Comparison of ENCODE assay signal across 21 cellular contexts in the genomic region with DNA sequence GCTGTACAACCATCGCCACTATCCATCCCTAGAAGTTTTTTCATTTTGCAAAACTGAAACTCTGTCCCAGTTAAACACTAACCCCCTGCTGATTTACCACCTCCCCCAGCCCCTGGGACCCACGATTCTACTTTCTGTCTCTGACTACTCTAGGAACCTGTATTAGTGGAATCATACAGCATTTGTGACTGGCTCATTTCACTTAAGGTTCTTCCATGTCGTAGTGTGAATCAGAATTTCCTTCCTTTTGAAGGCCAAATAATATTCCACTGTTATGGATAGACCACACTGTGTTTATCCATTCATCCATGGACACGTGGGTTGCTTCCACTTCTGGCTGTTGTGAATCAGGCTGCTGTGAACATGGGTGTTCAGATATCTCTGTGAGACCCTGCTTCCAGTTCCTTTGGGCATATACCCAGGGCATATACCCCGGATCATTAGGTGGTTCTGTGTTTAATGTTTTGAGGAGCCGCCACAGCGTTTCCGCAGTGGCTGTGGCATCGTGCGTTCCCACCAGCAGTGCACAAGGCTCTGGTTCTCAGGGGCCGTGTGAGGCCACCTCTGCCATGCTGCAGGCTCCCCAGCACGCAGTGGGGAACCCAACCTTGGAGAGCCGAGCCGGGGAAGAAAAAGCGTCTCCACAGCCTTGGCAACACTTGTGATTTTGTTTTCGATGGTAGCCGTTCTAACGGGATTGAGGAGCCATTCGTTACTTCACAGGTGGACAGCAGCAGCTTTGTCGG. TPM values are rescaled to one million over a fixed set of nuclear protein-coding genes. Genes with fewer than 3 reads are reported as not detected.
DNase-seq lines count a peak whose midpoint lies in the region; ATAC-seq and TF ChIP-seq lines count a peak whose summit lies in the region.
"Had no signal": no experiment of that assay in that cellular context is flagged by ENCODE, and none has a peak within 500 bp of the region (broad histone marks: within the 10 kb centered on the region; RNA-seq: fewer than 3 reads in every experiment).

No MANE protein-coding gene starts in this region.

- H3K79me1 ChIP-seq in trophoblast cell (ENCODE audit: low read length), result peaks cover 44% of the 10 kb centered on the region

- H3K4me2 ChIP-seq in trophoblast cell (ENCODE audit: low read length), result no peak overlapping the region

- no peak overlapping the region for H3K23ac ChIP-seq in trophoblast cell (ENCODE audit: low read length)

- H3K4me3 ChIP-seq in trophoblast cell (ENCODE audit: low read depth, low read length), result no peak overlapping the region
- H3K4me3 ChIP-seq: mucosa of descending colon, Peyer's patch, SJCRH30 had no signal

- peak overlapping the region; percentile 70 for H2AK5ac ChIP-seq in trophoblast cell (ENCODE audit: low read length)

- no CpG with 5 or more reads among the region's 20 CpGs for WGBS in trophoblast cell (ENCODE audit: extremely low coverage, insufficient coverage, insufficient read length)

- peak overlapping the region; percentile 8 for H3K27ac ChIP-seq in trophoblast cell (ENCODE audit: low read depth, low read length)
- H3K27ac ChIP-seq: HL-60, SJCRH30 had no signal

- H3K18ac ChIP-seq in trophoblast cell (ENCODE audit: low read length), result peak overlapping the region; percentile 12

- peaks cover 5% of the 10 kb centered on the region for H3K9me3 ChIP-seq in trophoblast cell (ENCODE audit: insufficient read depth, low read depth, low read length)
- H3K9me3 ChIP-seq: mucosa of descending colon, Peyer's patch, SJCRH30 had no signal

- H4K91ac ChIP-seq in trophoblast cell (ENCODE audit: low read depth, low read length), result peak overlapping the region; percentile 76

- no peak for TF ChIP-seq CTCF in natural killer cell (IDR thresholded peaks at IDR 0.05)

- peak overlapping the region in 1 of 2 donors; percentile 41 for H3K27ac Mint-ChIP-seq in natural killer cell treated with Interleukin-12 subunit alpha and Interleukin-12 subunit beta and Interleukin-15 and Interleukin-18, amount 100 ng/mL, for 72 hours
- H3K27ac Mint-ChIP-seq in natural killer cell, result no peak overlapping the region
- H3K27ac Mint-ChIP-seq in activated T-cell treated with anti-CD3 and anti-CD28 coated beads, Interleukin-2, amount 50 U/mL, for 72 hours, result no peak overlapping the region
- H3K27ac Mint-ChIP-seq: endodermal cell, H9 had no signal

- peak overlapping the region; percentile 16 for H3K4me3 Mint-ChIP-seq in natural killer cell treated with Interleukin-12 subunit alpha and Interleukin-12 subunit beta and Interleukin-15 and Interleukin-18, amount 100 ng/mL, for 72 hours
- no peak overlapping the region for H3K4me3 Mint-ChIP-seq in natural killer cell
- H3K4me3 Mint-ChIP-seq in activated T-cell treated with anti-CD3 and anti-CD28 coated beads, Interleukin-2, amount 50 U/mL, for 72 hours, result peak overlapping the region; percentile 13 to 21
- H3K4me3 Mint-ChIP-seq: endodermal cell, H9, neural crest cell had no signal

- no peak for DNase-seq in natural killer cell treated with Interleukin-12 subunit alpha and Interleukin-12 subunit beta and Interleukin-15 and Interleukin-18, amount 100 ng/mL, for 72 hours (ENCODE audit: low spot score)
- no peak for DNase-seq in natural killer cell
- no peak for DNase-seq in activated T-cell treated with anti-CD3 and anti-CD28 coated beads, Interleukin-2, amount 50 U/mL, for 72 hours
- no peak for DNase-seq in trophoblast cell
- no peak for DNase-seq in cerebellar cortex (ENCODE audit: low spot score)
- DNase-seq in posterior vena cava (ENCODE audit: low spot score), result no peak
- DNase-seq: activated CD4-positive, CD25-positive, alpha-beta regulatory T cell treated with anti-CD3 and anti-CD28 coated beads, Interleukin-2, amount 50 U/mL, for 72 hours; CD4-positive, alpha-beta memory T cell; cortex of kidney; endodermal cell; H9; NCI-H1694; NCI-H2171; NCI-H510A treated with DMSO at 0.1 percent for 48 hours; SJCRH30 had no signal

- H3K4me1 Mint-ChIP-seq in natural killer cell treated with Interleukin-12 subunit alpha and Interleukin-12 subunit beta and Interleukin-15 and Interleukin-18, amount 100 ng/mL, for 72 hours (ENCODE audit: low read depth in 2 of 2), result peaks cover 25 to 34% of the 10 kb centered on the region in 2 donors
- peaks cover 21 to 44% of the 10 kb centered on the region in 2 donors for H3K4me1 Mint-ChIP-seq in natural killer cell
- peaks cover 30% of the 10 kb centered on the region for H3K4me1 Mint-ChIP-seq in activated T-cell treated with anti-CD3 and anti-CD28 coated beads, Interleukin-2, amount 50 U/mL, for 72 hours (ENCODE audit: low read depth)
- H3K4me1 Mint-ChIP-seq: endodermal cell had no signal

- H3K4me1 ChIP-seq in trophoblast cell (ENCODE audit: control insufficient read depth in 1 of 2, insufficient read depth in 2 of 2, low read length in 2 of 2), result peaks cover 48 to 64% of the 10 kb centered on the region in 2 experiments

- no peaks in the 10 kb centered on the region for H3K36me3 Mint-ChIP-seq in natural killer cell treated with Interleukin-12 subunit alpha and Interleukin-12 subunit beta and Interleukin-15 and Interleukin-18, amount 100 ng/mL, for 72 hours
- no peaks in the 10 kb centered on the region for H3K36me3 Mint-ChIP-seq in natural killer cell
- no peaks in the 10 kb centered on the region for H3K36me3 Mint-ChIP-seq in activated T-cell treated with anti-CD3 and anti-CD28 coated beads, Interleukin-2, amount 50 U/mL, for 72 hours (ENCODE audit: insufficient read depth in 2 of 2)
- H3K36me3 Mint-ChIP-seq: CD4-positive, alpha-beta memory T cell had no signal

- H4K12ac ChIP-seq in trophoblast cell (ENCODE audit: low read depth, low read length), result no peak overlapping the region

- no peak overlapping the region for H2AFZ ChIP-seq in trophoblast cell (ENCODE audit: insufficient read depth, low read length, poor library complexity)

- H3K9me3 Mint-ChIP-seq in natural killer cell treated with Interleukin-12 subunit alpha and Interleukin-12 subunit beta and Interleukin-15 and Interleukin-18, amount 100 ng/mL, for 72 hours, result no peaks in the 10 kb centered on the region
- H3K9me3 Mint-ChIP-seq in natural killer cell, result no peaks in the 10 kb centered on the region
- no peaks in the 10 kb centered on the region for H3K9me3 Mint-ChIP-seq in activated T-cell treated with anti-CD3 and anti-CD28 coated beads, Interleukin-2, amount 50 U/mL, for 72 hours
- H3K9me3 Mint-ChIP-seq: CD4-positive, alpha-beta memory T cell; endodermal cell; H9; neural crest cell had no signal

- peak overlapping the region; percentile 17 for H3K4ac ChIP-seq in trophoblast cell (ENCODE audit: low read depth, low read length)

- peak overlapping the region; percentile 73 for H2BK120ac ChIP-seq in trophoblast cell (ENCODE audit: insufficient read depth, low read length, poor library complexity)

- peak overlapping the region; percentile 54 for H2BK5ac ChIP-seq in trophoblast cell (ENCODE audit: low read depth, low read length, poor library complexity)

- peaks cover 4% of the 10 kb centered on the region for H3K79me2 ChIP-seq in trophoblast cell (ENCODE audit: control insufficient read depth, insufficient read depth, low read length, poor library complexity)

- H3K36me3 ChIP-seq in trophoblast cell (ENCODE audit: control insufficient read depth in 1 of 2, insufficient read depth in 2 of 2, low read length in 2 of 2), result no peaks in the 10 kb centered on the region
- H3K36me3 ChIP-seq: Peyer's patch, SJCRH30 had no signal

- H3K9ac ChIP-seq in trophoblast cell (ENCODE audit: low read length), result no peak overlapping the region

- intact Hi-C loops in natural killer cell (cut with micrococcal nuclease) (no loop called here), posterior vena cava (cut with DNase I) (no loop called here)

- peaks cover 0 to 12% of the 10 kb centered on the region in 2 donors for H3K27me3 Mint-ChIP-seq in natural killer cell treated with Interleukin-12 subunit alpha and Interleukin-12 subunit beta and Interleukin-15 and Interleukin-18, amount 100 ng/mL, for 72 hours
- H3K27me3 Mint-ChIP-seq in natural killer cell (ENCODE audit: low read depth in 2 of 2), result peaks cover 0 to 9% of the 10 kb centered on the region in 2 donors
- peaks cover 30% of the 10 kb centered on the region for H3K27me3 Mint-ChIP-seq in activated T-cell treated with anti-CD3 and anti-CD28 coated beads, Interleukin-2, amount 50 U/mL, for 72 hours (ENCODE audit: low read depth)

- no peak overlapping the region for H4K8ac ChIP-seq in trophoblast cell (ENCODE audit: low read depth, low read length)

- no peak for ATAC-seq in natural killer cell treated with Interleukin-12 subunit alpha and Interleukin-12 subunit beta and Interleukin-15 and Interleukin-18, amount 100 ng/mL, for 72 hours
- no peak for ATAC-seq in natural killer cell
- peak; percentile 25 to 38 for ATAC-seq in activated T-cell treated with anti-CD3 and anti-CD28 coated beads, Interleukin-2, amount 50 U/mL, for 72 hours (replicated peaks in 1 of 2)
- ATAC-seq in HG02885 (IDR thresholded peaks at IDR 0.05; ENCODE audit: poor library complexity, unreplicated experiment), result no peak
- ATAC-seq: HepG2, mucosa of descending colon had no signal

- no peaks in the 10 kb centered on the region for H3K27me3 ChIP-seq in trophoblast cell (ENCODE audit: insufficient read depth, low read length)
- H3K27me3 ChIP-seq: Peyer's patch had no signal

- peak overlapping the region; percentile 83 for H3K14ac ChIP-seq in trophoblast cell (ENCODE audit: low read length)

- peak overlapping the region; percentile 61 for H2BK12ac ChIP-seq in trophoblast cell (ENCODE audit: low read length)

RNA-seq across cellular contexts. Expression of a gene that starts 10.1 kb away (rescaled TPM):
- total RNA-seq in natural killer cell treated with Interleukin-12 subunit alpha and Interleukin-12 subunit beta and Interleukin-15 and Interleukin-18, amount 100 ng/mL, for 72 hours, result 1 to 10 TPM; 1.5 to 7.4 TPM
- total RNA-seq in natural killer cell (10 to 100 TPM in 1 of 3 donors, 1 to 10 TPM in 2; 3.9 to 11.0 (median 4.9) TPM), posterior vena cava (100 to 1,000 TPM; 114 to 116 TPM)
- 1 to 10 TPM in 1 of 2 donors, under 1 TPM in 1; 1.00 to 1.8 TPM for total RNA-seq in activated T-cell treated with anti-CD3 and anti-CD28 coated beads, Interleukin-2, amount 50 U/mL, for 72 hours
- 17.4 and 19.0 TPM in 2 replicates for polyA plus RNA-seq in trophoblast cell (2013)
- total RNA-seq: CD4-positive, alpha-beta memory T cell; SJCRH30 had no signal

Comparison
In these comparisons a context has a peak if more than half of its experiments do, and no peak if none do; other contexts are left out.
1. ATAC-seq: peak in activated T-cell treated with anti-CD3 and anti-CD28 coated beads, Interleukin-2, amount 50 U/mL, for 72 hours (2 of 2); none in natural killer cell treated with Interleukin-12 subunit alpha and Interleukin-12 subunit beta and Interleukin-15 and Interleukin-18, amount 100 ng/mL, for 72 hours (0 of 2), natural killer cell (0 of 3) and HG02885 (single experiment).
2. RNA of a gene that starts 10.1 kb away (total RNA-seq): 114 to 116 TPM in posterior vena cava; 1.5 to 7.4 TPM in natural killer cell treated with Interleukin-12 subunit alpha and Interleukin-12 subunit beta and Interleukin-15 and Interleukin-18, amount 100 ng/mL, for 72 hours, 3.9 to 11.0 TPM in natural killer cell and 1.00 to 1.8 TPM in activated T-cell treated with anti-CD3 and anti-CD28 coated beads, Interleukin-2, amount 50 U/mL, for 72 hours; every median in the first group is over 4 times any median in the second.